In the genomic region with DNA sequence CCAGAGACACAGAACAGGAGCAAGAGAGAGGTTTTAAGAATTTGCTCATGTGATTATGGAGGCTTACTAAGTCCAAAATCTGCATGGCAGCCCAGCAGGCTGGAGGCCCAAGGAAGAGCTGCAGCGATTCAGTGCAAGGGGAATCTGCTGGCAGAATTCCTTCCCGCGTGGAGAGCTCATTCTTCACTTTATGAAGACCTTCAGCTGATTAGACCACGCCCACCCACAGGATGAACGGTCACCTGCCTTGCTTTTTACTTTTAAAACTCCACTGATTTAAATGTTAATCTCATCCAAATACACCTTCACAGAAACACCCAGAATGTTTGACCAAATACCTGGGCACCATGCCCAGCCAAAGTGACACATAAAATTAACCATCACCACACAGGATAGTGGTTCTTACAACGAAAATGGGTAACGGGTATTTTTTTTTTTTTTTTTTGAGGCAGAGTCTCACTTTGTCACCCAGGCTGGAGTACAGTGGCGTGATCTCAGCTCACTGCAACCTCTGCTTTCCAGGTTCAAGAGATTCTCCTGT, we compare ENCODE assay signal across 1 cellular context.
TF ChIP-seq lines count a peak whose summit lies in the region.

No MANE protein-coding gene starts in this region.

TF ChIP-seq in GM23338, 12 proteins besides CTCF, POLR2A, EP300 and RAD21 (continued from another document):
- TF ChIP-seq, protein P1, sequence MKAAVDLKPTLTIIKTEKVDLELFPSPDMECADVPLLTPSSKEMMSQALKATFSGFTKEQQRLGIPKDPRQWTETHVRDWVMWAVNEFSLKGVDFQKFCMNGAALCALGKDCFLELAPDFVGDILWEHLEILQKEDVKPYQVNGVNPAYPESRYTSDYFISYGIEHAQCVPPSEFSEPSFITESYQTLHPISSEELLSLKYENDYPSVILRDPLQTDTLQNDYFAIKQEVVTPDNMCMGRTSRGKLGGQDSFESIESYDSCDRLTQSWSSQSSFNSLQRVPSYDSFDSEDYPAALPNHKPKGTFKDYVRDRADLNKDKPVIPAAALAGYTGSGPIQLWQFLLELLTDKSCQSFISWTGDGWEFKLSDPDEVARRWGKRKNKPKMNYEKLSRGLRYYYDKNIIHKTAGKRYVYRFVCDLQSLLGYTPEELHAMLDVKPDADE (IDR thresholded peaks at IDR 0.05): no peak
- TF ChIP-seq, protein P2, sequence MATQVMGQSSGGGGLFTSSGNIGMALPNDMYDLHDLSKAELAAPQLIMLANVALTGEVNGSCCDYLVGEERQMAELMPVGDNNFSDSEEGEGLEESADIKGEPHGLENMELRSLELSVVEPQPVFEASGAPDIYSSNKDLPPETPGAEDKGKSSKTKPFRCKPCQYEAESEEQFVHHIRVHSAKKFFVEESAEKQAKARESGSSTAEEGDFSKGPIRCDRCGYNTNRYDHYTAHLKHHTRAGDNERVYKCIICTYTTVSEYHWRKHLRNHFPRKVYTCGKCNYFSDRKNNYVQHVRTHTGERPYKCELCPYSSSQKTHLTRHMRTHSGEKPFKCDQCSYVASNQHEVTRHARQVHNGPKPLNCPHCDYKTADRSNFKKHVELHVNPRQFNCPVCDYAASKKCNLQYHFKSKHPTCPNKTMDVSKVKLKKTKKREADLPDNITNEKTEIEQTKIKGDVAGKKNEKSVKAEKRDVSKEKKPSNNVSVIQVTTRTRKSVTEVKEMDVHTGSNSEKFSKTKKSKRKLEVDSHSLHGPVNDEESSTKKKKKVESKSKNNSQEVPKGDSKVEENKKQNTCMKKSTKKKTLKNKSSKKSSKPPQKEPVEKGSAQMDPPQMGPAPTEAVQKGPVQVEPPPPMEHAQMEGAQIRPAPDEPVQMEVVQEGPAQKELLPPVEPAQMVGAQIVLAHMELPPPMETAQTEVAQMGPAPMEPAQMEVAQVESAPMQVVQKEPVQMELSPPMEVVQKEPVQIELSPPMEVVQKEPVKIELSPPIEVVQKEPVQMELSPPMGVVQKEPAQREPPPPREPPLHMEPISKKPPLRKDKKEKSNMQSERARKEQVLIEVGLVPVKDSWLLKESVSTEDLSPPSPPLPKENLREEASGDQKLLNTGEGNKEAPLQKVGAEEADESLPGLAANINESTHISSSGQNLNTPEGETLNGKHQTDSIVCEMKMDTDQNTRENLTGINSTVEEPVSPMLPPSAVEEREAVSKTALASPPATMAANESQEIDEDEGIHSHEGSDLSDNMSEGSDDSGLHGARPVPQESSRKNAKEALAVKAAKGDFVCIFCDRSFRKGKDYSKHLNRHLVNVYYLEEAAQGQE (IDR thresholded peaks at IDR 0.05; ENCODE audit: unreplicated experiment): no peak
- TF ChIP-seq STAT1 (IDR thresholded peaks at IDR 0.05; ENCODE audit: unreplicated experiment): no peak
- TF ChIP-seq, protein P3, sequence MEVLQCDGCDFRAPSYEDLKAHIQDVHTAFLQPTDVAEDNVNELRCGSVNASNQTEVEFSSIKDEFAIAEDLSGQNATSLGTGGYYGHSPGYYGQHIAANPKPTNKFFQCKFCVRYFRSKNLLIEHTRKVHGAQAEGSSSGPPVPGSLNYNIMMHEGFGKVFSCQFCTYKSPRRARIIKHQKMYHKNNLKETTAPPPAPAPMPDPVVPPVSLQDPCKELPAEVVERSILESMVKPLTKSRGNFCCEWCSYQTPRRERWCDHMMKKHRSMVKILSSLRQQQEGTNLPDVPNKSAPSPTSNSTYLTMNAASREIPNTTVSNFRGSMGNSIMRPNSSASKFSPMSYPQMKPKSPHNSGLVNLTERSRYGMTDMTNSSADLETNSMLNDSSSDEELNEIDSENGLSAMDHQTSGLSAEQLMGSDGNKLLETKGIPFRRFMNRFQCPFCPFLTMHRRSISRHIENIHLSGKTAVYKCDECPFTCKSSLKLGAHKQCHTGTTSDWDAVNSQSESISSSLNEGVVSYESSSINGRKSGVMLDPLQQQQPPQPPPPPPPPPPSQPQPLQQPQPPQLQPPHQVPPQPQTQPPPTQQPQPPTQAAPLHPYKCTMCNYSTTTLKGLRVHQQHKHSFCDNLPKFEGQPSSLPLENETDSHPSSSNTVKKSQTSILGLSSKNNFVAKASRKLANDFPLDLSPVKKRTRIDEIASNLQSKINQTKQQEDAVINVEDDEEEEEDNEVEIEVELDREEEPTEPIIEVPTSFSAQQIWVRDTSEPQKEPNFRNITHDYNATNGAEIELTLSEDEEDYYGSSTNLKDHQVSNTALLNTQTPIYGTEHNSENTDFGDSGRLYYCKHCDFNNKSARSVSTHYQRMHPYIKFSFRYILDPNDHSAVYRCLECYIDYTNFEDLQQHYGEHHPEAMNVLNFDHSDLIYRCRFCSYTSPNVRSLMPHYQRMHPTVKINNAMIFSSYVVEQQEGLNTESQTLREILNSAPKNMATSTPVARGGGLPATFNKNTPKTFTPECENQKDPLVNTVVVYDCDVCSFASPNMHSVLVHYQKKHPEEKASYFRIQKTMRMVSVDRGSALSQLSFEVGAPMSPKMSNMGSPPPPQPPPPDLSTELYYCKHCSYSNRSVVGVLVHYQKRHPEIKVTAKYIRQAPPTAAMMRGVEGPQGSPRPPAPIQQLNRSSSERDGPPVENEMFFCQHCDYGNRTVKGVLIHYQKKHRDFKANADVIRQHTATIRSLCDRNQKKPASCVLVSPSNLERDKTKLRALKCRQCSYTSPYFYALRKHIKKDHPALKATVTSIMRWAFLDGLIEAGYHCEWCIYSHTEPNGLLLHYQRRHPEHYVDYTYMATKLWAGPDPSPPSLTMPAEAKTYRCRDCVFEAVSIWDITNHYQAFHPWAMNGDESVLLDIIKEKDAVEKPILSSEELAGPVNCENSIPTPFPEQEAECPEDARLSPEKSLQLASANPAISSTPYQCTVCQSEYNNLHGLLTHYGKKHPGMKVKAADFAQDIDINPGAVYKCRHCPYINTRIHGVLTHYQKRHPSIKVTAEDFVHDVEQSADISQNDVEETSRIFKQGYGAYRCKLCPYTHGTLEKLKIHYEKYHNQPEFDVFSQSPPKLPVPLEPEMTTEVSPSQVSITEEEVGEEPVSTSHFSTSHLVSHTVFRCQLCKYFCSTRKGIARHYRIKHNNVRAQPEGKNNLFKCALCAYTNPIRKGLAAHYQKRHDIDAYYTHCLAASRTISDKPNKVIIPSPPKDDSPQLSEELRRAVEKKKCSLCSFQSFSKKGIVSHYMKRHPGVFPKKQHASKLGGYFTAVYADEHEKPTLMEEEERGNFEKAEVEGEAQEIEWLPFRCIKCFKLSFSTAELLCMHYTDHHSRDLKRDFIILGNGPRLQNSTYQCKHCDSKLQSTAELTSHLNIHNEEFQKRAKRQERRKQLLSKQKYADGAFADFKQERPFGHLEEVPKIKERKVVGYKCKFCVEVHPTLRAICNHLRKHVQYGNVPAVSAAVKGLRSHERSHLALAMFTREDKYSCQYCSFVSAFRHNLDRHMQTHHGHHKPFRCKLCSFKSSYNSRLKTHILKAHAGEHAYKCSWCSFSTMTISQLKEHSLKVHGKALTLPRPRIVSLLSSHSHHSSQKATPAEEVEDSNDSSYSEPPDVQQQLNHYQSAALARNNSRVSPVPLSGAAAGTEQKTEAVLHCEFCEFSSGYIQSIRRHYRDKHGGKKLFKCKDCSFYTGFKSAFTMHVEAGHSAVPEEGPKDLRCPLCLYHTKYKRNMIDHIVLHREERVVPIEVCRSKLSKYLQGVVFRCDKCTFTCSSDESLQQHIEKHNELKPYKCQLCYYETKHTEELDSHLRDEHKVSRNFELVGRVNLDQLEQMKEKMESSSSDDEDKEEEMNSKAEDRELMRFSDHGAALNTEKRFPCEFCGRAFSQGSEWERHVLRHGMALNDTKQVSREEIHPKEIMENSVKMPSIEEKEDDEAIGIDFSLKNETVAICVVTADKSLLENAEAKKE (CRISPR knock-in tag; IDR thresholded peaks at IDR 0.05): no peak
- TF ChIP-seq CREB1 (CRISPR knock-in tag; IDR thresholded peaks at IDR 0.05; ENCODE audit: low read depth): no peak
- no peak for TF ChIP-seq POLR2AphosphoS5 (IDR thresholded peaks at IDR 0.05; ENCODE audit: low read depth)
- TF ChIP-seq EZH2phosphoT487 (IDR thresholded peaks at IDR 0.05; ENCODE audit: unreplicated experiment): no peak
- TF ChIP-seq ZNF114 (CRISPR knock-in tag; IDR thresholded peaks at IDR 0.05): no peak
- no peak for TF ChIP-seq ZNF331 (CRISPR knock-in tag; IDR thresholded peaks at IDR 0.05; ENCODE audit: low read depth)
- TF ChIP-seq NANOG (IDR thresholded peaks at IDR 0.05; ENCODE audit: borderline replicate concordance): no peak
- no peak for TF ChIP-seq EZH2 (IDR thresholded peaks at IDR 0.05; ENCODE audit: low read depth, unreplicated experiment)
